In the genomic region with DNA sequence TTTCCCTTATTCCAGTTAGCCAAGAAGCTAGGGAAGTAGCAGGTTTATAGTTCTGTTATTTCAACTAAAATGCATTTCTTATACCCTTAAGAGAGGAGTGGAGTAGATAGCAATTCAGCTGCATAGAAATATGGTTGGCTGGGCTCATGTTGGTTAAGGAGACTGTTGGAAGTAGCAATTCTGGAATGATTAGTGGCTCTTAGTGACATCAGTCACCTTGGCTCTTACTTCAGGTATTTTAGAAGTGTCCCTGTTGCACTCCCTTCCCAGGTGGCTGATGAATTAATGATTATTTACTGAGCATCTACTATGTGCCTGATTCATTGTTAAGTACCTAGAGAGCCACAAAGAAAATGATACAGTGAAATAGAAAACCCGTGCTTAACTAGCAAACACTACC, we compare ENCODE assay signal across 26 cellular contexts.
"Had no signal": no experiment of that assay in that cellular context is flagged by ENCODE, and none has a peak within 500 bp of the region (broad histone marks: within the 10 kb centered on the region; RNA-seq: fewer than 3 reads in every experiment).

No MANE protein-coding gene starts in this region.

- DNase-seq: hippocampal formation; kidney glomerular epithelial cell; left cardiac atrium; midbrain; mucosa of descending colon; naive thymus-derived CD4-positive, alpha-beta T cell; pancreas; posterior cingulate gyrus; retina; right cardiac atrium; stimulated activated CD4-positive, alpha-beta T cell treated with anti-CD3 and anti-CD28 coated beads, Interleukin-12 subunit alpha, Interleukin-12 subunit beta, amount 100 ng/mL, for 4 hours; stimulated activated CD4-positive, alpha-beta T cell treated with anti-CD3 and anti-CD28 coated beads, Interleukin-15, amount 100 ng/mL, for 24 hours; stimulated activated CD4-positive, alpha-beta T cell treated with anti-CD3 and anti-CD28 coated beads, Interleukin-2, amount 100 ng/mL, for 24 hours; stimulated activated CD4-positive, alpha-beta T cell treated with anti-CD3 and anti-CD28 coated beads, Interleukin-4, amount 100 ng/mL, for 1 hour; stimulated activated naive B cell treated with anti-CD40 and anti-IgM and Interleukin-4, amounts not matched to agents 10 μg/mL and 1 μg/mL and 100 μg/mL, for 72 hours; stimulated activated naive CD8-positive, alpha-beta T cell treated with anti-CD3 and anti-CD28 coated beads, Interleukin-15, Interleukin-2, amounts not matched to agents 100 U/mL and 50 U/mL, for 24 hours; stomach; testis; thyroid gland; transverse colon; upper lobe of left lung had no signal

- H3K27ac ChIP-seq: pancreas, prostate gland, skin epidermis, stomach, testis, thyroid gland, transverse colon had no signal

- H3K4me1 ChIP-seq: pancreas, prostate gland, stomach, testis, transverse colon had no signal

- H3K4me3 ChIP-seq: mucosa of descending colon, pancreas, prostate gland, skin epidermis, stomach, testis, thyroid gland, transverse colon, upper lobe of left lung had no signal

- H3K27me3 ChIP-seq: pancreas, stomach, testis, thyroid gland, transverse colon, upper lobe of left lung had no signal

- H3K9me3 ChIP-seq: mucosa of descending colon, pancreas, prostate gland, stomach, testis, thyroid gland, transverse colon, upper lobe of left lung had no signal

- ATAC-seq: left cardiac atrium; left lobe of liver; mucosa of descending colon; naive thymus-derived CD4-positive, alpha-beta T cell; natural killer cell treated with Interleukin-12 subunit alpha and Interleukin-12 subunit beta and Interleukin-15 and Interleukin-18, amount 100 ng/mL, for 72 hours; pancreas; right cardiac atrium; sciatic nerve; stimulated activated naive B cell treated with anti-CD40 and anti-IgM and Interleukin-4, amounts not matched to agents 10 μg/mL and 1 μg/mL and 100 μg/mL, for 72 hours; stimulated activated naive CD8-positive, alpha-beta T cell treated with anti-CD3 and anti-CD28 coated beads, Interleukin-15, Interleukin-2, amounts not matched to agents 100 U/mL and 50 U/mL, for 24 hours had no signal

- H3K36me3 ChIP-seq: pancreas, prostate gland, stomach, thyroid gland, transverse colon, upper lobe of left lung had no signal
